ENCODE assay signal across 23 cellular contexts in genomic region chr11:86220654-86221053, GRCh38.
DNase-seq lines count a peak whose midpoint lies in the region; ATAC-seq lines count a peak whose summit lies in the region.
"Had no signal": no experiment of that assay in that cellular context is flagged by ENCODE, and none has a peak within 500 bp of the region (broad histone marks: within the 10 kb centered on the region; RNA-seq: fewer than 3 reads in every experiment).

No MANE protein-coding gene starts in this region.

- H3K9me3 Mint-ChIP-seq in stimulated activated naive CD8-positive, alpha-beta T cell treated with anti-CD3 and anti-CD28 coated beads, Interleukin-15, Interleukin-2, amounts not matched to agents 100 ng/mL and 50 ng/mL, for 24 hours: peaks cover 14% of the 10 kb centered on the region
- peaks cover 9% of the 10 kb centered on the region for H3K9me3 Mint-ChIP-seq in activated naive CD8-positive, alpha-beta T cell treated with anti-CD3 and anti-CD28 coated beads, Interleukin-2, amount 50 U/mL, for 24 hours

- H3K36me3 Mint-ChIP-seq in stimulated activated naive CD8-positive, alpha-beta T cell treated with anti-CD3 and anti-CD28 coated beads, Interleukin-15, Interleukin-2, amounts not matched to agents 100 ng/mL and 50 ng/mL, for 24 hours (ENCODE audit: low read depth): peaks cover 13% of the 10 kb centered on the region
- peaks cover 8% of the 10 kb centered on the region for H3K36me3 Mint-ChIP-seq in activated naive CD8-positive, alpha-beta T cell treated with anti-CD3 and anti-CD28 coated beads, Interleukin-2, amount 50 U/mL, for 24 hours (ENCODE audit: low read depth)

- peaks cover 71% of the 10 kb centered on the region for H3K4me1 Mint-ChIP-seq in stimulated activated naive CD8-positive, alpha-beta T cell treated with anti-CD3 and anti-CD28 coated beads, Interleukin-15, Interleukin-2, amounts not matched to agents 100 ng/mL and 50 ng/mL, for 24 hours (ENCODE audit: low read depth)
- peaks cover 72% of the 10 kb centered on the region for H3K4me1 Mint-ChIP-seq in activated naive CD8-positive, alpha-beta T cell treated with anti-CD3 and anti-CD28 coated beads, Interleukin-2, amount 50 U/mL, for 24 hours

- peak overlapping the region; percentile 93 for H3K27ac Mint-ChIP-seq in stimulated activated naive CD8-positive, alpha-beta T cell treated with anti-CD3 and anti-CD28 coated beads, Interleukin-15, Interleukin-2, amounts not matched to agents 100 ng/mL and 50 ng/mL, for 24 hours
- H3K27ac Mint-ChIP-seq in activated naive CD8-positive, alpha-beta T cell treated with anti-CD3 and anti-CD28 coated beads, Interleukin-2, amount 50 U/mL, for 24 hours: peak overlapping the region; percentile 83
- H3K27ac Mint-ChIP-seq: activated naive CD8-positive, alpha-beta T cell treated with anti-CD3 and anti-CD28 coated beads, Interleukin-2, amount 10 ng/mL, durations not matched to agents 7 days and 5 days; naive thymus-derived CD4-positive, alpha-beta T cell; T-helper 2 cell treated with Interferon-gamma antibody and Interleukin-4, amounts not matched to agents 5 μg/mL and 100 μg/mL, for 36 hours had no signal

- no peaks in the 10 kb centered on the region for H3K27me3 Mint-ChIP-seq in stimulated activated naive CD8-positive, alpha-beta T cell treated with anti-CD3 and anti-CD28 coated beads, Interleukin-15, Interleukin-2, amounts not matched to agents 100 ng/mL and 50 ng/mL, for 24 hours
- peaks cover 3% of the 10 kb centered on the region for H3K27me3 Mint-ChIP-seq in activated naive CD8-positive, alpha-beta T cell treated with anti-CD3 and anti-CD28 coated beads, Interleukin-2, amount 50 U/mL, for 24 hours

- H3K4me3 Mint-ChIP-seq in stimulated activated naive CD8-positive, alpha-beta T cell treated with anti-CD3 and anti-CD28 coated beads, Interleukin-15, Interleukin-2, amounts not matched to agents 100 ng/mL and 50 ng/mL, for 24 hours: peak overlapping the region; percentile 50
- peak overlapping the region; percentile 39 for H3K4me3 Mint-ChIP-seq in activated naive CD8-positive, alpha-beta T cell treated with anti-CD3 and anti-CD28 coated beads, Interleukin-2, amount 50 U/mL, for 24 hours
- H3K4me3 Mint-ChIP-seq: activated naive CD8-positive, alpha-beta T cell treated with anti-CD3 and anti-CD28 coated beads, Interleukin-2, amount 10 ng/mL, durations not matched to agents 7 days and 5 days; naive thymus-derived CD4-positive, alpha-beta T cell; T-helper 2 cell treated with Interferon-gamma antibody and Interleukin-4, amounts not matched to agents 5 μg/mL and 100 μg/mL, for 36 hours had no signal

- no peak for ATAC-seq in stimulated activated naive CD8-positive, alpha-beta T cell treated with anti-CD3 and anti-CD28 coated beads, Interleukin-15, Interleukin-2, amounts not matched to agents 100 U/mL and 50 U/mL, for 24 hours
- no peak for ATAC-seq in activated naive CD8-positive, alpha-beta T cell treated with anti-CD3 and anti-CD28 coated beads, Interleukin-2, amount 50 U/mL, for 24 hours
- ATAC-seq in HG02870 (IDR thresholded peaks at IDR 0.05; ENCODE audit: unreplicated experiment): no peak
- ATAC-seq: lower lobe of right lung; naive thymus-derived CD4-positive, alpha-beta T cell; sciatic nerve had no signal

- DNase-seq in SIG-M5 treated with dmso at 0.1 percent for 504 hours (lab: John Stamatoyannopoulos, UW; ENCODE audit: unreplicated experiment) (peak; percentile 42), SIG-M5 (lab: John Stamatoyannopoulos, UW) (no peak), C1 segment of cervical spinal cord (lab: John Stamatoyannopoulos, UW) (no peak), putamen (ENCODE audit: low spot score) (no peak)
- no peak for DNase-seq in stimulated activated naive CD8-positive, alpha-beta T cell treated with anti-CD3 and anti-CD28 coated beads, Interleukin-15, Interleukin-2, amounts not matched to agents 100 U/mL and 50 U/mL, for 24 hours
- DNase-seq in activated naive CD8-positive, alpha-beta T cell treated with anti-CD3 and anti-CD28 coated beads, Interleukin-2, amount 50 U/mL, for 24 hours: no peak
- DNase-seq: 8988T; activated CD4-positive, alpha-beta T cell treated with anti-CD3 and anti-CD28 coated beads for 1 hour; activated naive CD8-positive, alpha-beta T cell treated with anti-CD3 and anti-CD28 coated beads, Interleukin-2, amount 10 ng/mL, durations not matched to agents 7 days and 5 days; DMS79; GDM1; lower lobe of right lung; naive thymus-derived CD4-positive, alpha-beta T cell; NCI-H1092; NCI-H1694 treated with DMSO at 0.1 percent for 48 hours; occipital lobe; SK-N-SH; stimulated activated CD8-positive, alpha-beta memory T cell treated with anti-CD3 and anti-CD28 coated beads, Interleukin-4, amount 100 ng/mL, for 48 hours; transverse colon had no signal
